Comparison of ENCODE assay signal across 24 cellular contexts in genomic region chr1:204882479-204882878, GRCh38. TPM values are rescaled to one million over a fixed set of nuclear protein-coding genes. Genes with fewer than 3 reads are reported as not detected.
DNase-seq lines count a peak whose midpoint lies in the region; ATAC-seq and TF ChIP-seq lines count a peak whose summit lies in the region.
"Had no signal": no experiment of that assay in that cellular context is flagged by ENCODE, and none has a peak within 500 bp of the region (broad histone marks: within the 10 kb centered on the region; RNA-seq: fewer than 3 reads in every experiment).

No MANE protein-coding gene starts in this region.

- peaks cover 4% of the 10 kb centered on the region for H3K27me3 Mint-ChIP-seq in nephron (ENCODE audit: low read depth)

- H3K4me2 ChIP-seq in BLaER1 treated with 17β-estradiol and CSF1 and Interleukin-3, amounts not matched to agents 10 nM and 100 nM, result peak overlapping the region in 6 of 11 experiments; percentile 63 to 88 (median 77); a peak in 12 of 22 replicates
- H3K4me2 ChIP-seq: KMS-11 had no signal

- no peaks in the 10 kb centered on the region for H3K36me3 Mint-ChIP-seq in nephron (ENCODE audit: low read depth)
- H3K36me3 Mint-ChIP-seq: CD4-positive, CD25-positive, alpha-beta regulatory T cell; naive thymus-derived CD4-positive, alpha-beta T cell had no signal

- peak overlapping the region in 2 of 3 experiments; percentile 76 to 91 for H3K27ac Mint-ChIP-seq in nephron
- H3K27ac Mint-ChIP-seq: activated B cell treated with CpG ODN at 0.5 μM for 24 hours; CD4-positive, CD25-positive, alpha-beta regulatory T cell had no signal

- H3K4me3 Mint-ChIP-seq in nephron, result no peak overlapping the region
- H3K4me3 Mint-ChIP-seq: activated B cell treated with CpG ODN at 0.5 μM for 24 hours; CD4-positive, CD25-positive, alpha-beta regulatory T cell; naive thymus-derived CD4-positive, alpha-beta T cell had no signal

- TF ChIP-seq CTCF in LNCaP clone FGC (IDR thresholded peaks at IDR 0.05; ENCODE audit: control insufficient read depth, extremely low read depth, insufficient read depth) (no peak), nephron (IDR thresholded peaks at IDR 0.05; ENCODE audit: unreplicated experiment in 3 of 3) (no peak)

- no peak overlapping the region for H3K4me3 ChIP-seq in BLaER1 treated with 17β-estradiol and CSF1 and Interleukin-3, amounts not matched to agents 10 nM and 100 nM
- H3K4me3 ChIP-seq in LNCaP clone FGC (ENCODE audit: low read depth, low read length), result no peak overlapping the region
- H3K4me3 ChIP-seq: GM12878, right atrium auricular region had no signal

- no peak overlapping the region for H3K27ac ChIP-seq in BLaER1 treated with 17β-estradiol and CSF1 and Interleukin-3, amounts not matched to agents 10 nM and 100 nM
- peak overlapping the region; percentile 46 for H3K27ac ChIP-seq in caudate nucleus (ENCODE audit: low read depth, low read length)
- H3K27ac ChIP-seq: brain microvascular endothelial cell, KMS-11, right atrium auricular region had no signal

- H3K4me1 Mint-ChIP-seq in nephron, result peaks cover 17% of the 10 kb centered on the region
- H3K4me1 Mint-ChIP-seq: activated B cell treated with CpG ODN at 0.5 μM for 24 hours; CD4-positive, CD25-positive, alpha-beta regulatory T cell; naive thymus-derived CD4-positive, alpha-beta T cell had no signal

- H3K4me1 ChIP-seq in BLaER1 treated with 17β-estradiol and CSF1 and Interleukin-3, amounts not matched to agents 10 nM and 100 nM, result peaks cover 0 to 92% (median 72%) of the 10 kb centered on the region in 10 experiments; a peak in 16 of 20 replicates

- no peaks in the 10 kb centered on the region for H3K9me3 ChIP-seq in BLaER1 treated with 17β-estradiol and CSF1 and Interleukin-3, amounts not matched to agents 10 nM and 100 nM (replicated peaks in 1 of 11)
- H3K9me3 ChIP-seq: right atrium auricular region had no signal

- no peak for ATAC-seq in GM18870 (IDR thresholded peaks at IDR 0.05; ENCODE audit: unreplicated experiment)
- ATAC-seq: GM12878; naive thymus-derived CD4-positive, alpha-beta T cell had no signal

- no peak overlapping the region for H3K9ac ChIP-seq in BLaER1 treated with 17β-estradiol and CSF1 and Interleukin-3, amounts not matched to agents 10 nM and 100 nM
- H3K9ac ChIP-seq: KMS-11 had no signal

- H4K20me1 ChIP-seq in BLaER1 treated with 17β-estradiol and CSF1 and Interleukin-3, amounts not matched to agents 10 nM and 100 nM, result no peaks in the 10 kb centered on the region

- no peaks in the 10 kb centered on the region for H3K9me3 Mint-ChIP-seq in nephron
- H3K9me3 Mint-ChIP-seq: activated B cell treated with CpG ODN at 0.5 μM for 24 hours had no signal

- DNase-seq in LNCaP clone FGC (ENCODE audit: low read depth) (peak; percentile 80), caudate nucleus (lab: John Stamatoyannopoulos, UW) (no peak), RKO (ENCODE audit: low spot score) (no peak), NCI-H446 treated with DMSO at 0.1 percent for 48 hours (lab: John Stamatoyannopoulos, UW) (no peak), mesenteric fat pad (ENCODE audit: low spot score) (no peak)
- DNase-seq: activated B cell treated with CpG ODN at 0.5 μM for 24 hours; activated CD4-positive, alpha-beta T cell treated with anti-CD3 and anti-CD28 coated beads, Interleukin-2, amount 50 U/mL, for 48 hours; activated CD8-positive, alpha-beta memory T cell treated with anti-CD3 and anti-CD28 coated beads, Interleukin-2, amount 50 U/mL, for 48 hours; activated effector memory CD4-positive, alpha-beta T cell treated with Interleukin-2 at 50 U/mL for 16 hours; brain microvascular endothelial cell; CD4-positive, CD25-positive, alpha-beta regulatory T cell; cortex of kidney; DMS79 treated with DMSO at 0.1 percent for 48 hours; mesenchymal stem cell; naive thymus-derived CD4-positive, alpha-beta T cell; NCI-H2107; NCI-H524; T-helper 9 cell had no signal

- no peaks in the 10 kb centered on the region for H3K36me3 ChIP-seq in BLaER1 treated with 17β-estradiol and CSF1 and Interleukin-3, amounts not matched to agents 10 nM and 100 nM
- H3K36me3 ChIP-seq: brain microvascular endothelial cell, right atrium auricular region had no signal

- no peaks in the 10 kb centered on the region for H3K27me3 ChIP-seq in BLaER1 treated with 17β-estradiol and CSF1 and Interleukin-3, amounts not matched to agents 10 nM and 100 nM
- H3K27me3 ChIP-seq: right atrium auricular region had no signal

RNA-seq across cellular contexts. Expression of gene NFASC, which starts 11.8 kb away (rescaled TPM):
- 11.5 TPM for total RNA-seq in mesenteric fat pad
- total RNA-seq: CD4-positive, CD25-positive, alpha-beta regulatory T cell had no signal
